ENCODE assay signal across 8 cellular contexts in the genomic region with DNA sequence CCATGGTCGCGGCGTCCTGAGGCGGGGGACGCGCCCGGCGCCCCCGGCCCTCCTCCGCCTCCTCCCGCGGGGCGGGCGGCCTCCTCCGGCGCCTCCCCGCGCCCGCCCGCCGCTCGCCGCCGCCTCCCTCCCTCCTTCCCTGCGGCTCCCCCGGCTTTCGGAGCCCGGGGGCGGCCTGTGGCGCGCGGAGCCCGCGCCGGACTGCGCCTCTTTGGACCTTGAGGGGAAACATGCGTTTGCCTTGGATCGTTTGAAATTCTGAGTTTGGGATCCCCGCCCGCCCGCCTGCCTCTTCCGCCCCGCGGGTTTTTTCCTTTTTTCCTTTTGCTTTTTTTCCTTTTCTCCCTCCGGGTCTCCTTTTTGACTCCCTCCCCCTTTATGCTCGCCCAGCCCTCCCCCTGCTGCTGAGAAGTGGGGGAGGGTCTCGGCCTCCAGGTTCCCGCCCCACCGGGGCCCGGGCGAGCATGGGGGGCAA. TPM values are rescaled to one million over a fixed set of nuclear protein-coding genes. Genes with fewer than 3 reads are reported as not detected.
DNase-seq lines count a peak whose midpoint lies in the region; ATAC-seq and TF ChIP-seq lines count a peak whose summit lies in the region.

No MANE protein-coding gene starts in this region.

- peaks cover 5 to 47% (median 17%) of the 10 kb centered on the region in 7 donors for H3K4me1 Mint-ChIP-seq in naive thymus-derived CD4-positive, alpha-beta T cell

- H3K27ac Mint-ChIP-seq in naive thymus-derived CD4-positive, alpha-beta T cell, result peak overlapping the region in 1 of 9 donors; percentile 80

- H3K27me3 ChIP-seq in BE2C (no peaks in the 10 kb centered on the region), esophagus (ENCODE audit: control insufficient read depth in 1 of 2, insufficient read depth in 2 of 2, low read length in 2 of 2) (no peaks in the 10 kb centered on the region)
- no peaks in the 10 kb centered on the region for H3K27me3 ChIP-seq in naive thymus-derived CD4-positive, alpha-beta T cell (ENCODE audit: control insufficient read depth in 2 of 2, insufficient read depth in 2 of 2, low read length in 2 of 2)

- peaks cover 0 to 9% (median 0%) of the 10 kb centered on the region in 5 donors for H3K36me3 Mint-ChIP-seq in naive thymus-derived CD4-positive, alpha-beta T cell

- H3K36me3 ChIP-seq in BE2C, result peaks cover 3% of the 10 kb centered on the region; the same call in 1 of the 2 replicates
- no peaks in the 10 kb centered on the region for H3K36me3 ChIP-seq in esophagus (ENCODE audit: control insufficient read depth in 2 of 2, insufficient read depth in 2 of 2, low read length in 1 of 2)
- H3K36me3 ChIP-seq in naive thymus-derived CD4-positive, alpha-beta T cell (ENCODE audit: control insufficient read depth in 2 of 3, insufficient read depth in 3 of 3, low read length in 3 of 3), result no peaks in the 10 kb centered on the region
- no peaks in the 10 kb centered on the region for H3K36me3 ChIP-seq in urinary bladder (ENCODE audit: insufficient read depth)

- DNase-seq in BE2C, result peak; percentile 36
- DNase-seq in activated CD4-positive, alpha-beta T cell treated with anti-CD3 and anti-CD28 coated beads for 1 hour, result peak; percentile 18
- DNase-seq in naive thymus-derived CD4-positive, alpha-beta T cell, result peak in 3 of 9 donors; percentile 3 to 59 (median 13)
- no peak for DNase-seq in NCI-H2081 treated with DMSO at 0.1 percent for 48 hours (lab: John Stamatoyannopoulos, UW)

- WGBS in esophagus, 2 donors, result 1% methylated on average over 28 to 51 of the region's 51 CpGs
- WGBS in urinary bladder, result under 1% methylated on average over 50 of the region's 51 CpGs

- H3K4me3 ChIP-seq in BE2C (ENCODE audit: low read depth, low read length) (peak overlapping the region; percentile 79), esophagus (ENCODE audit: low read depth in 1 of 2, low read length in 2 of 2) (peak overlapping the region; percentile 79 to 95), urinary bladder (ENCODE audit: low read depth, low read length) (peak overlapping the region; percentile 78)
- H3K4me3 ChIP-seq in naive thymus-derived CD4-positive, alpha-beta T cell (ENCODE audit: low read length), result peak overlapping the region; percentile 61

- POLR2A ChIA-PET in naive thymus-derived CD4-positive, alpha-beta T cell (lab: Charles Lee), result no interaction called here

- CTCF ChIA-PET in naive thymus-derived CD4-positive, alpha-beta T cell (lab: Charles Lee), result interaction anchor here (1.0 to 5.2 kb wide), 2 partner anchors 13 to 111 kb away, joined by 3 to 64 read pairs; no protein-coding TSS in a partner anchor

- intact Hi-C loops in naive thymus-derived CD4-positive, alpha-beta T cell (cut with micrococcal nuclease), result loop anchor here (1.0 to 5.0 kb wide), 4 partner anchors 149 to 558 kb away; a partner anchor contains a TSS

- H3K9me3 ChIP-seq in BE2C (no peaks in the 10 kb centered on the region), esophagus (ENCODE audit: control insufficient read depth in 2 of 2, insufficient read depth in 1 of 2, low read depth in 1 of 2, low read length in 1 of 2) (no peaks in the 10 kb centered on the region)
- H3K9me3 ChIP-seq in naive thymus-derived CD4-positive, alpha-beta T cell (ENCODE audit: control insufficient read depth in 2 of 3, low read length in 3 of 3), result no peaks in the 10 kb centered on the region

- H3K27ac ChIP-seq in esophagus (ENCODE audit: low read depth in 2 of 2, low read length in 1 of 2) (peak overlapping the region; percentile 91 to 93), urinary bladder (ENCODE audit: low read depth) (peak overlapping the region; percentile 71)
- H3K27ac ChIP-seq in naive thymus-derived CD4-positive, alpha-beta T cell (ENCODE audit: low read depth, low read length), result no peak overlapping the region

- H3K9me3 Mint-ChIP-seq in naive thymus-derived CD4-positive, alpha-beta T cell, result no peaks in the 10 kb centered on the region

- ATAC-seq in GM19324 (IDR thresholded peaks at IDR 0.05; ENCODE audit: low FRiP score, unreplicated experiment), result peak; percentile 56
- ATAC-seq in HG03442 (IDR thresholded peaks at IDR 0.05; ENCODE audit: unreplicated experiment), result peak; percentile 32
- peak; percentile 51 for ATAC-seq in naive thymus-derived CD4-positive, alpha-beta T cell

- H3K4me3 Mint-ChIP-seq in naive thymus-derived CD4-positive, alpha-beta T cell, result peak overlapping the region; percentile 18 to 92 (median 76)

- TF ChIP-seq CTCF in BE2C (IDR thresholded peaks at IDR 0.05; ENCODE audit: low read depth, low read length), result no peak

- H3K4me1 ChIP-seq in BE2C, result peaks cover 8% of the 10 kb centered on the region
- peaks cover 2 to 8% of the 10 kb centered on the region in 2 donors for H3K4me1 ChIP-seq in esophagus (ENCODE audit: control insufficient read depth in 2 of 2, insufficient read depth in 2 of 2, low read length in 1 of 2)
- H3K4me1 ChIP-seq in naive thymus-derived CD4-positive, alpha-beta T cell (ENCODE audit: control insufficient read depth in 2 of 2, insufficient read depth in 2 of 2, low read length in 2 of 2), result peaks cover 5 to 9% of the 10 kb centered on the region in 2 donors
- no peaks in the 10 kb centered on the region for H3K4me1 ChIP-seq in urinary bladder (ENCODE audit: insufficient read depth)

- peaks cover 0 to 17% (median 0%) of the 10 kb centered on the region in 5 donors for H3K27me3 Mint-ChIP-seq in naive thymus-derived CD4-positive, alpha-beta T cell

RNA-seq across cellular contexts. Expression of a gene that starts 0.4 kb away (rescaled TPM):
- polyA plus RNA-seq in BE2C (2012; ENCODE audit: insufficient read depth, insufficient read length, low read depth), result 30.9 TPM
- polyA plus RNA-seq in esophagus (10 to 100 TPM; 36.2 to 39.5 TPM), urinary bladder (22.0 TPM)
- total RNA-seq in naive thymus-derived CD4-positive, alpha-beta T cell, result 10 to 100 TPM in 1 of 5 experiments, 1 to 10 TPM in 4; 1.8 to 27.9 (median 2.6) TPM
- polyA plus RNA-seq in naive thymus-derived CD4-positive, alpha-beta T cell, result 1 to 10 TPM; 1.2 to 1.4 TPM
- 13.4 TPM for total RNA-seq in urinary bladder

RNA-seq across cellular contexts. Expression of a gene that starts 14.3 kb away (rescaled TPM):
- polyA plus RNA-seq in BE2C (2012; ENCODE audit: insufficient read depth, insufficient read length, low read depth), result 43.5 TPM
- 10 to 100 TPM; 16.1 to 27.6 TPM for polyA plus RNA-seq in esophagus
- total RNA-seq in naive thymus-derived CD4-positive, alpha-beta T cell, result 100 to 1,000 TPM in 2 of 5 experiments, 10 to 100 TPM in 3; 82.7 to 130 (median 84.7) TPM
- 10 to 100 TPM; 11.6 to 13.2 TPM for polyA plus RNA-seq in naive thymus-derived CD4-positive, alpha-beta T cell
- total RNA-seq in urinary bladder, result 28.7 TPM
- polyA plus RNA-seq in urinary bladder, result 22.1 TPM
